11 cellular contexts compared by ENCODE assay signal in genomic region chr19:35006342-35006998, GRCh38. TPM values are rescaled to one million over a fixed set of nuclear protein-coding genes. Genes with fewer than 3 reads are reported as not detected.
A peak's percentile ranks its signal among the peaks of the same experiment; 100 is the strongest.
DNase-seq lines count a peak whose midpoint lies in the region; FAIRE-seq and TF ChIP-seq lines count a peak whose summit lies in the region.
"Had no signal": no experiment of that assay in that cellular context is flagged by ENCODE, and none has a peak within 500 bp of the region (broad histone marks: within the 10 kb centered on the region; RNA-seq: fewer than 3 reads in every experiment).

No MANE protein-coding gene starts in this region.

- H3K56ac ChIP-seq in H1 (replicated peaks; ENCODE audit: insufficient read length, low read depth, low read length) (no peak overlapping the region), mesendoderm (ENCODE audit: low read length) (no peak overlapping the region)

- H3K4ac ChIP-seq in H1 (replicated peaks; ENCODE audit: insufficient read length, low read depth, low read length) (no peak overlapping the region), trophoblast cell (ENCODE audit: low read depth, low read length) (no peak overlapping the region), mesendoderm (ENCODE audit: low read depth, low read length) (no peak overlapping the region)

- H3K14ac ChIP-seq in H1 (ENCODE audit: insufficient read length): no peak overlapping the region
- no peak overlapping the region for H3K14ac ChIP-seq in trophoblast cell (ENCODE audit: low read length)

- H3K27me3 ChIP-seq in H1 (replicated peaks in 1 of 4; ENCODE audit: control insufficient read depth in 3 of 4, extremely low read depth in 1 of 4, insufficient read depth in 3 of 4, low read length in 3 of 4) (no peaks in the 10 kb centered on the region), trophoblast cell (ENCODE audit: insufficient read depth, low read length) (no peaks in the 10 kb centered on the region), mesendoderm (ENCODE audit: insufficient read depth, low read length, poor library complexity) (no peaks in the 10 kb centered on the region)

- H4K12ac ChIP-seq in trophoblast cell (ENCODE audit: low read depth, low read length): no peak overlapping the region

- H2BK20ac ChIP-seq in H1 (ENCODE audit: low read length): no peak overlapping the region

- peaks cover 8 to 23% (median 9%) of the 10 kb centered on the region in 4 experiments for H3K4me1 ChIP-seq in H1 (replicated peaks in 1 of 4; ENCODE audit: control insufficient read depth in 3 of 4, insufficient read depth in 4 of 4, low read length in 3 of 4)
- H3K4me1 ChIP-seq in trophoblast cell (ENCODE audit: control insufficient read depth in 1 of 2, insufficient read depth in 2 of 2, low read length in 2 of 2): peaks cover 7% of the 10 kb centered on the region in 2 experiments
- peaks cover 6% of the 10 kb centered on the region for H3K4me1 ChIP-seq in mesendoderm (ENCODE audit: control insufficient read depth, low read depth, low read length)

- H2BK15ac ChIP-seq in H1 (ENCODE audit: low read length) (no peak overlapping the region), mesendoderm (replicated peaks; ENCODE audit: low read depth) (no peak overlapping the region)

- peaks cover 15% of the 10 kb centered on the region for H3K79me1 ChIP-seq in H1 (ENCODE audit: low read depth, low read length)
- H3K79me1 ChIP-seq in trophoblast cell (ENCODE audit: low read length): no peaks in the 10 kb centered on the region
- H3K79me1 ChIP-seq in mesendoderm (ENCODE audit: low read length): peaks cover 28% of the 10 kb centered on the region

- WGBS in H1 (ENCODE audit: extremely low coverage in 1 of 2, insufficient coverage in 1 of 2, insufficient read length in 1 of 2, insufficient replicate concordance in 2 of 2, low coverage in 1 of 2, low lambda C conversion rate in 2 of 2, missing lambda C conversion rate in 1 of 2), 2 experiments: 95% methylated on average over 15 of the region's 15 CpGs; no CpG with 5 or more reads in 1 of the 2 experiments
- no CpG with 5 or more reads among the region's 15 CpGs for WGBS in trophoblast cell (ENCODE audit: extremely low coverage, insufficient coverage, insufficient read length)
- WGBS in mesendoderm (ENCODE audit: extremely low coverage, insufficient coverage, low lambda C conversion rate): no CpG with 5 or more reads among the region's 15 CpGs

- TF ChIP-seq EP300 in H1 (IDR thresholded peaks at IDR 0.05; ENCODE audit: borderline replicate concordance in 1 of 2, low read depth in 2 of 2, low read length in 2 of 2): no peak

- H3K23me2 ChIP-seq in H1 (ENCODE audit: low read depth, low read length): peaks cover 2% of the 10 kb centered on the region; the same call in 1 of the 2 replicates

- H3K27ac ChIP-seq in H1 (ENCODE audit: low read depth, low read length) (no peak overlapping the region), trophoblast cell (ENCODE audit: low read depth, low read length) (no peak overlapping the region), mesendoderm (ENCODE audit: low read depth, low read length) (no peak overlapping the region)

- H2AK5ac ChIP-seq in H1 (ENCODE audit: low read depth, low read length): no peak overlapping the region
- no peak overlapping the region for H2AK5ac ChIP-seq in trophoblast cell (ENCODE audit: low read length)
- no peak overlapping the region for H2AK5ac ChIP-seq in mesendoderm (ENCODE audit: low read length)

- H3K18ac ChIP-seq in H1 (ENCODE audit: extremely low read depth, low read length): no peak overlapping the region
- peak overlapping the region; percentile 11 for H3K18ac ChIP-seq in trophoblast cell (ENCODE audit: low read length)
- no peak overlapping the region for H3K18ac ChIP-seq in mesendoderm (ENCODE audit: low read length)

- no peak overlapping the region for H3K4me3 ChIP-seq in H1 (ENCODE audit: extremely low read depth in 1 of 4, insufficient read depth in 2 of 4, low read depth in 3 of 4, low read length in 4 of 4)
- no peak overlapping the region for H3K4me3 ChIP-seq in trophoblast cell (ENCODE audit: low read depth, low read length)
- H3K4me3 ChIP-seq in mesendoderm (ENCODE audit: low read length): no peak overlapping the region

- H3K4me2 ChIP-seq in H1 (ENCODE audit: insufficient read depth in 1 of 2, low read depth in 2 of 2, low read length in 2 of 2) (no peak overlapping the region), trophoblast cell (ENCODE audit: low read length) (no peak overlapping the region), mesendoderm (ENCODE audit: low read length) (no peak overlapping the region)

- H4K8ac ChIP-seq in H1 (ENCODE audit: extremely low read depth, insufficient read depth, low read length) (no peak overlapping the region), trophoblast cell (ENCODE audit: low read depth, low read length) (no peak overlapping the region), mesendoderm (ENCODE audit: low read depth, low read length) (no peak overlapping the region)

- FAIRE-seq in H1 (lab: Jason Lieb, UNC): no peak
- FAIRE-seq: colon, GM12891 had no signal

- H3K23ac ChIP-seq in H1 (ENCODE audit: insufficient read length) (no peak overlapping the region), trophoblast cell (ENCODE audit: low read length) (no peak overlapping the region), mesendoderm (ENCODE audit: low read length) (no peak overlapping the region)

- H3K9me3 ChIP-seq in H1 (ENCODE audit: insufficient read depth in 2 of 2, low read depth in 1 of 2, low read length in 1 of 2) (no peaks in the 10 kb centered on the region), trophoblast cell (ENCODE audit: insufficient read depth, low read depth, low read length) (peaks cover 1% of the 10 kb centered on the region)

- H2BK5ac ChIP-seq in H1 (ENCODE audit: low read depth, low read length) (0 out of 2 replicates have a peak overlapping the region, but pooled peaks have one; percentile 2), trophoblast cell (ENCODE audit: low read depth, low read length, poor library complexity) (no peak overlapping the region), mesendoderm (ENCODE audit: low read length) (no peak overlapping the region)

- H2BK120ac ChIP-seq in H1 (replicated peaks; ENCODE audit: low read depth, low read length) (no peak overlapping the region), trophoblast cell (ENCODE audit: insufficient read depth, low read length, poor library complexity) (no peak overlapping the region), mesendoderm (ENCODE audit: low read depth, low read length) (no peak overlapping the region)

- CTCF ChIA-PET in H1 (lab: Charles Lee; ENCODE audit: partially characterized antibody): interaction anchor here (1.2 to 12.2 kb wide), 4 partner anchors 15 to 168 kb away, joined by 3 to 174 read pairs (median 5); partner anchors contain the start of gene ZNF30

- H2BK12ac ChIP-seq in H1 (ENCODE audit: low read depth, low read length) (no peak overlapping the region), trophoblast cell (ENCODE audit: low read length) (no peak overlapping the region)

- POLR2A ChIA-PET in H1 (lab: Charles Lee; ENCODE audit: partially characterized antibody): interaction anchor here (0.6 to 22.5 kb wide), 6 partner anchors 11 to 890 kb away, joined by 3 to 366 read pairs (median 4); partner anchors contain the start of genes SCN1B and ZNF792

- H4K5ac ChIP-seq in H1 (ENCODE audit: insufficient read length, low read depth, low read length) (no peak overlapping the region), mesendoderm (ENCODE audit: low read length) (no peak overlapping the region)

- TF ChIP-seq RAD21 in H1 (IDR thresholded peaks at IDR 0.05 in 1 of 2, conservative IDR thresholded peaks at IDR 0.05 in 1 of 2; ENCODE audit: low read depth in 2 of 2, low read length in 2 of 2): no peak

- H4K20me1 ChIP-seq in H1 (replicated peaks in 1 of 2; ENCODE audit: control insufficient read depth in 1 of 2, insufficient read depth in 2 of 2, low read length in 2 of 2): peaks cover 30 to 40% of the 10 kb centered on the region in 2 experiments

- H4K91ac ChIP-seq in H1 (replicated peaks; ENCODE audit: insufficient read length, low read length): no peak overlapping the region
- no peak overlapping the region for H4K91ac ChIP-seq in trophoblast cell (ENCODE audit: low read depth, low read length)

- DNase-seq in DMS153 treated with DMSO at 0.1 percent for 48 hours (lab: John Stamatoyannopoulos, UW; ENCODE audit: unreplicated experiment) (peak; percentile 25), NCI-H226 (peak; percentile 84), H1 (ENCODE audit: low read depth in 1 of 2, low spot score in 2 of 2) (no peak), trophoblast cell (peak; percentile 82 to 92), hippocampal formation (lab: John Stamatoyannopoulos, UW) (no peak), mesendoderm (no peak), GM19240 (ENCODE audit: insufficient read length, low spot score) (no peak), NCI-H2196 (lab: John Stamatoyannopoulos, UW; ENCODE audit: unreplicated experiment) (no peak)
- DNase-seq: NCI-H1092 treated with DMSO at 0.1 percent for 48 hours had no signal

- H2AFZ ChIP-seq in H1 (ENCODE audit: low read length): no peak overlapping the region
- H2AFZ ChIP-seq in trophoblast cell (ENCODE audit: insufficient read depth, low read length, poor library complexity): no peak overlapping the region

- H3K36me3 ChIP-seq in H1 (ENCODE audit: control insufficient read depth in 2 of 4, insufficient read depth in 4 of 4, low read length in 3 of 4): peaks cover 24 to 44% (median 36%) of the 10 kb centered on the region in 4 experiments
- H3K36me3 ChIP-seq in trophoblast cell (ENCODE audit: control insufficient read depth in 1 of 2, insufficient read depth in 2 of 2, low read length in 2 of 2): peaks cover 42 to 48% of the 10 kb centered on the region in 2 experiments
- peaks cover 5% of the 10 kb centered on the region for H3K36me3 ChIP-seq in mesendoderm (ENCODE audit: control insufficient read depth, insufficient read depth, low read length)

- H3K9ac ChIP-seq in H1 (replicated peaks in 1 of 4; ENCODE audit: extremely low read depth in 1 of 4, low read depth in 3 of 4, low read length in 3 of 4) (no peak overlapping the region), trophoblast cell (ENCODE audit: low read length) (no peak overlapping the region), mesendoderm (ENCODE audit: low read length) (no peak overlapping the region)

- TF ChIP-seq POLR2A in H1 (IDR thresholded peaks at IDR 0.05; ENCODE audit: control extremely low read depth in 1 of 2, low read depth in 2 of 2, low read length in 2 of 2): no peak

- H3K79me2 ChIP-seq in H1 (ENCODE audit: control insufficient read depth in 1 of 2, insufficient read depth in 2 of 2, low read length in 2 of 2) (peaks cover 25 to 60% of the 10 kb centered on the region in 2 experiments), trophoblast cell (ENCODE audit: control insufficient read depth, insufficient read depth, low read length, poor library complexity) (no peaks in the 10 kb centered on the region), mesendoderm (ENCODE audit: control insufficient read depth, insufficient read depth, low read length) (peaks cover 47% of the 10 kb centered on the region)

- no peak for TF ChIP-seq CTCF in H1 (IDR thresholded peaks at IDR 0.05; ENCODE audit: control extremely low read depth in 1 of 3, insufficient read depth in 1 of 3, low read depth in 1 of 3, low read length in 3 of 3)

RNA-seq across cellular contexts. Expression of gene GRAMD1A, which starts 6.3 kb away (rescaled TPM):
- 152 and 154 TPM in 2 replicates for total RNA-seq in H1 (2021; fragmentation: NEBNext Ultra II Directional; extraction: Animal tissue kit (Norgen Biotek cat#: 25700))
- polyA plus RNA-seq in H1 (2011; rRNA removed): 113 and 176 TPM in 2 replicates
- polyA plus RNA-seq in H1 (2011; cell fraction: cytosol; rRNA removed): 103 TPM
- 333 TPM for polyA plus RNA-seq in H1 (2011; cell fraction: nucleus; rRNA removed)
- 101 to 139 TPM (median 129 TPM) in 4 replicates for polyA plus RNA-seq in H1 (2012, experiment 1 of 2)
- 109 TPM for polyA plus RNA-seq in H1 (2012, experiment 2 of 2)
- polyA plus RNA-seq in H1 (2013, experiment 1 of 2): 139 TPM
- polyA plus RNA-seq in H1 (2013, experiment 2 of 2): 137 TPM
- polyA minus RNA-seq in H1 (2011; rRNA and poly(A)+ RNA removed): 113 and 127 TPM in 2 replicates
- 87.8 TPM for polyA minus RNA-seq in H1 (2011; cell fraction: cytosol; rRNA and poly(A)+ RNA removed)
- polyA minus RNA-seq in H1 (2011; cell fraction: nucleus; rRNA and poly(A)+ RNA removed): 91.4 TPM
- polyA plus RNA-seq in trophoblast cell (2013): 48.7 and 50.2 TPM in 2 replicates
- polyA plus RNA-seq in mesendoderm (2013, experiment 1 of 2): 97.4 TPM
- 98.6 TPM for polyA plus RNA-seq in mesendoderm (2013, experiment 2 of 2)

RNA-seq across cellular contexts. Expression of gene SCN1B, which starts 23.8 kb away (rescaled TPM):
- total RNA-seq in H1 (2021; fragmentation: NEBNext Ultra II Directional; extraction: Animal tissue kit (Norgen Biotek cat#: 25700)): 3.3 and 3.5 TPM in 2 replicates
- 3.1 and 4.1 TPM in 2 replicates for polyA plus RNA-seq in H1 (2011; rRNA removed)
- polyA plus RNA-seq in H1 (2011; cell fraction: cytosol; rRNA removed): 3.9 TPM
- polyA plus RNA-seq in H1 (2011; cell fraction: nucleus; rRNA removed): 8.6 TPM
- polyA plus RNA-seq in H1 (2012, experiment 1 of 2): 2.8 to 4.5 TPM (median 3.7 TPM) in 4 replicates
- polyA plus RNA-seq in H1 (2012, experiment 2 of 2): 2.3 TPM
- 1.9 TPM for polyA plus RNA-seq in H1 (2013, experiment 1 of 2)
- polyA plus RNA-seq in H1 (2013, experiment 2 of 2): 1.7 TPM
- polyA minus RNA-seq in H1 (2011; rRNA and poly(A)+ RNA removed): 1.5 and 4.7 TPM in 2 replicates
- polyA minus RNA-seq in H1 (2011; cell fraction: cytosol; rRNA and poly(A)+ RNA removed): 3.4 TPM
- polyA minus RNA-seq in H1 (2011; cell fraction: nucleus; rRNA and poly(A)+ RNA removed): 3.0 TPM
- 0.42 and 0.44 TPM in 2 replicates for polyA plus RNA-seq in trophoblast cell (2013)
- polyA plus RNA-seq in mesendoderm (2013, experiment 1 of 2): 0.63 TPM
- 0.81 TPM for polyA plus RNA-seq in mesendoderm (2013, experiment 2 of 2)

RNA-seq across cellular contexts. Expression of gene HPN, which starts 35.1 kb away (rescaled TPM):
- total RNA-seq in H1 (2021; fragmentation: NEBNext Ultra II Directional; extraction: Animal tissue kit (Norgen Biotek cat#: 25700)): 12.3 and 14.7 TPM in 2 replicates
- 33.7 and 49.9 TPM in 2 replicates for polyA plus RNA-seq in H1 (2011; rRNA removed)
- polyA plus RNA-seq in H1 (2011; cell fraction: cytosol; rRNA removed): 32.0 TPM
- polyA plus RNA-seq in H1 (2011; cell fraction: nucleus; rRNA removed): 86.2 TPM
- polyA plus RNA-seq in H1 (2012, experiment 1 of 2): 8.3 to 24.9 TPM (median 19.7 TPM) in 4 replicates
- 19.5 TPM for polyA plus RNA-seq in H1 (2012, experiment 2 of 2)
- polyA plus RNA-seq in H1 (2013, experiment 1 of 2): 14.3 TPM
- polyA plus RNA-seq in H1 (2013, experiment 2 of 2): 13.3 TPM
- polyA minus RNA-seq in H1 (2011; rRNA and poly(A)+ RNA removed): 6.3 and 7.6 TPM in 2 replicates
- 16.4 TPM for polyA minus RNA-seq in H1 (2011; cell fraction: cytosol; rRNA and poly(A)+ RNA removed)
- 19.0 TPM for polyA minus RNA-seq in H1 (2011; cell fraction: nucleus; rRNA and poly(A)+ RNA removed)
- polyA plus RNA-seq in trophoblast cell (2013): 4.8 and 4.9 TPM in 2 replicates
- polyA plus RNA-seq in mesendoderm (2013, experiment 1 of 2): 2.0 TPM
- polyA plus RNA-seq in mesendoderm (2013, experiment 2 of 2): 2.0 TPM

RNA-seq across cellular contexts. Expression of gene ZNF792, which starts 42.4 kb away (rescaled TPM):
- total RNA-seq in H1 (2021; fragmentation: NEBNext Ultra II Directional; extraction: Animal tissue kit (Norgen Biotek cat#: 25700)): 6.0 and 7.2 TPM in 2 replicates
- polyA plus RNA-seq in H1 (2011; rRNA removed): 1.9 and 2.5 TPM in 2 replicates
- 2.6 TPM for polyA plus RNA-seq in H1 (2011; cell fraction: cytosol; rRNA removed)
- polyA plus RNA-seq in H1 (2011; cell fraction: nucleus; rRNA removed): 3.6 TPM
- polyA plus RNA-seq in H1 (2012, experiment 1 of 2): 2.9 to 3.2 TPM (median 3.1 TPM) in 4 replicates
- polyA plus RNA-seq in H1 (2012, experiment 2 of 2): 1.9 TPM
- polyA plus RNA-seq in H1 (2013, experiment 1 of 2): 2.8 TPM
- 2.8 TPM for polyA plus RNA-seq in H1 (2013, experiment 2 of 2)
- 17.4 and 19.9 TPM in 2 replicates for polyA minus RNA-seq in H1 (2011; rRNA and poly(A)+ RNA removed)
- 5.2 TPM for polyA minus RNA-seq in H1 (2011; cell fraction: cytosol; rRNA and poly(A)+ RNA removed)
- polyA minus RNA-seq in H1 (2011; cell fraction: nucleus; rRNA and poly(A)+ RNA removed): 16.5 TPM
- 2.0 and 2.1 TPM in 2 replicates for polyA plus RNA-seq in trophoblast cell (2013)
- polyA plus RNA-seq in mesendoderm (2013, experiment 1 of 2): 5.9 TPM
- 5.5 TPM for polyA plus RNA-seq in mesendoderm (2013, experiment 2 of 2)

Comparison
In these comparisons a context has a peak if more than half of its experiments do, and no peak if none do; other contexts are left out.
1. DNase-seq: peak in DMS153 treated with DMSO at 0.1 percent for 48 hours (single experiment), NCI-H226 (single experiment) and trophoblast cell (2 of 2); none in H1 (0 of 2), hippocampal formation (0 of 2), mesendoderm (single experiment), GM19240 (single experiment) and NCI-H2196 (single experiment).